Comparison of ENCODE assay signal across 7 cellular contexts in the genomic region with DNA sequence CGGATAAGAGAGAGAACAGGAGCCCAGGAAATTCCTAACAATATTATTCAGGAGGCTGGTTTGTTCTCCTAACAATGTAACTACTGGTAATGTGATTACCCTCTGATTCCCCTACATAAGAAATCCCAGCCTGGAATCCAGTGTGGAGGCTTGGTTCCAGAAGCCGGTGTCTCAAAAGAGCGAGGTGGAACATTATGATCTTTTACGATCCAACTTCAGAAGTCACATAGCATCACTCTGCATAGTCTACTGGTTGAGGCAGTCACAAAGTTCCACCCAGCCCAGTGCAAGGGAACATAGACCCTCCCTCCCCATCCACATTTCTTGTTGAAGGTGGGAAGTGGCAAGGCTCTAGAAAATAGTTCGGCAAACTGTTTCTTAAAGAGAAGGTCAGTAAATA.
"Had no signal": no experiment of that assay in that cellular context is flagged by ENCODE, and none has a peak within 500 bp of the region (broad histone marks: within the 10 kb centered on the region; RNA-seq: fewer than 3 reads in every experiment).

No MANE protein-coding gene starts in this region.

- FAIRE-seq: HepG2, K562 had no signal

- H3K4me1 Mint-ChIP-seq: IgD-negative memory B cell had no signal

- H3K9ac ChIP-seq: KMS-11 had no signal

- ATAC-seq: HepG2, K562 had no signal

- DNase-seq: KBM-7, KG1 had no signal

- H3K4me2 ChIP-seq: KMS-11 had no signal

- H3K27ac Mint-ChIP-seq: IgD-negative memory B cell had no signal

- H3K4me3 Mint-ChIP-seq: IgD-negative memory B cell had no signal

- H3K27ac ChIP-seq: HL-60, KMS-11 had no signal

- H3K4me3 ChIP-seq: K562 had no signal
